In genomic region chr13:98869408-98870090, GRCh38 we compare ENCODE assay signal across 10 cellular contexts.
DNase-seq lines count a peak whose midpoint lies in the region; ATAC-seq and TF ChIP-seq lines count a peak whose summit lies in the region.
"Had no signal": no experiment of that assay in that cellular context is flagged by ENCODE, and none has a peak within 500 bp of the region (broad histone marks: within the 10 kb centered on the region; RNA-seq: fewer than 3 reads in every experiment).

No MANE protein-coding gene starts in this region.

- DNase-seq in AG04450 (ENCODE audit: low read depth, low spot score), result no peak
- DNase-seq in GM20000 (ENCODE audit: low spot score), result peak; percentile 14
- peak; percentile 56 for DNase-seq in left cardiac atrium
- no peak for DNase-seq in mucosa of gallbladder (ENCODE audit: low spot score)
- DNase-seq in activated naive CD4-positive, alpha-beta T cell treated with anti-CD3 and anti-CD28 coated beads, Interleukin-2, amount 10 ng/mL, durations not matched to agents 7 days and 5 days, result no peak
- no peak for DNase-seq in NCI-H524 treated with DMSO at 0.1 percent for 48 hours (lab: John Stamatoyannopoulos, UW)
- DNase-seq: activated CD4-positive, alpha-beta T cell treated with anti-CD3 and anti-CD28 coated beads, Interleukin-2, amount 10 ng/mL, durations not matched to agents 7 days and 5 days; NCI-H1092 treated with DMSO at 0.1 percent for 48 hours had no signal

- intact Hi-C loops in left cardiac atrium (cut with DNase I), result no loop called here

- peaks cover 10% of the 10 kb centered on the region for H3K9me3 Mint-ChIP-seq in activated naive CD4-positive, alpha-beta T cell treated with anti-CD3 and anti-CD28 coated beads, Interleukin-2, amount 10 ng/mL, durations not matched to agents 7 days and 5 days

- H3K4me3 Mint-ChIP-seq in activated naive CD4-positive, alpha-beta T cell treated with anti-CD3 and anti-CD28 coated beads, Interleukin-2, amount 10 ng/mL, durations not matched to agents 7 days and 5 days, result no peak overlapping the region
- H3K4me3 Mint-ChIP-seq: activated CD4-positive, alpha-beta T cell treated with anti-CD3 and anti-CD28 coated beads, Interleukin-2, amount 10 ng/mL, durations not matched to agents 7 days and 5 days had no signal

- CTCF ChIA-PET in AG04450 (lab: Charles Lee), result interaction anchor here (0.6 to 1.3 kb wide), 3 partner anchors 12 to 400 kb away, joined by 3 to 4 read pairs (median 3); no protein-coding TSS in a partner anchor
- CTCF ChIA-PET in activated naive CD4-positive, alpha-beta T cell treated with anti-CD3 and anti-CD28 coated beads, Interleukin-2, amount 10 ng/mL, durations not matched to agents 7 days and 5 days (lab: Charles Lee), result interaction anchor here (0.6 to 2.6 kb wide), 27 partner anchors 10 to 566 kb away, joined by 3 to 27 read pairs (median 3); no protein-coding TSS in a partner anchor

- H3K27me3 Mint-ChIP-seq in activated naive CD4-positive, alpha-beta T cell treated with anti-CD3 and anti-CD28 coated beads, Interleukin-2, amount 10 ng/mL, durations not matched to agents 7 days and 5 days, result no peaks in the 10 kb centered on the region
- H3K27me3 Mint-ChIP-seq: activated CD4-positive, alpha-beta T cell treated with anti-CD3 and anti-CD28 coated beads, Interleukin-2, amount 10 ng/mL, durations not matched to agents 7 days and 5 days had no signal

- POLR2A ChIA-PET in AG04450 (lab: Yijun Ruan, JAX), result interaction anchor here (0.6 kb wide), 1 partner anchor 504 kb away, joined by 9 read pairs; no protein-coding TSS in a partner anchor

- H3K27ac ChIP-seq in AG04450 (ENCODE audit: low read depth, low read length) (no peak overlapping the region), VCaP (no peak overlapping the region)

- H3K27ac Mint-ChIP-seq in activated naive CD4-positive, alpha-beta T cell treated with anti-CD3 and anti-CD28 coated beads, Interleukin-2, amount 10 ng/mL, durations not matched to agents 7 days and 5 days, result no peak overlapping the region
- H3K27ac Mint-ChIP-seq: activated CD4-positive, alpha-beta T cell treated with anti-CD3 and anti-CD28 coated beads, Interleukin-2, amount 10 ng/mL, durations not matched to agents 7 days and 5 days had no signal

- H3K4me3 ChIP-seq in AG04450 (ENCODE audit: low read depth, low read length), result no peak overlapping the region

- ATAC-seq in left cardiac atrium, result peak; percentile 30 to 58
- no peak for ATAC-seq in GM18868 (IDR thresholded peaks at IDR 0.05; ENCODE audit: unreplicated experiment)

- no peaks in the 10 kb centered on the region for H3K27me3 ChIP-seq in AG04450 (ENCODE audit: control insufficient read depth, insufficient read depth, low read length)

- TF ChIP-seq CTCF in AG04450 (IDR thresholded peaks at IDR 0.05; ENCODE audit: low read depth, low read length) (0 out of 2 replicates have a peak, but pooled peaks have one; percentile 25), GM20000 (IDR thresholded peaks at IDR 0.05; ENCODE audit: extremely low read depth, missing control alignments) (peak; percentile 20), VCaP (conservative IDR thresholded peaks at IDR 0.05) (peak; percentile 42)

- peaks cover 4% of the 10 kb centered on the region; the same call in 1 of the 2 replicates for H3K9me3 ChIP-seq in AG04450 (ENCODE audit: control insufficient read depth, insufficient read depth, low read length)

- peaks cover 26% of the 10 kb centered on the region for H3K4me1 Mint-ChIP-seq in activated naive CD4-positive, alpha-beta T cell treated with anti-CD3 and anti-CD28 coated beads, Interleukin-2, amount 10 ng/mL, durations not matched to agents 7 days and 5 days

- peaks cover 80% of the 10 kb centered on the region for H3K36me3 Mint-ChIP-seq in activated naive CD4-positive, alpha-beta T cell treated with anti-CD3 and anti-CD28 coated beads, Interleukin-2, amount 10 ng/mL, durations not matched to agents 7 days and 5 days

Comparison
In these comparisons a context has a peak if more than half of its experiments do, and no peak if none do; other contexts are left out.
1. DNase-seq: peak in GM20000 (single experiment) and left cardiac atrium (single experiment); none in AG04450 (single experiment), mucosa of gallbladder (single experiment), activated naive CD4-positive, alpha-beta T cell treated with anti-CD3 and anti-CD28 coated beads, Interleukin-2, amount 10 ng/mL, durations not matched to agents 7 days and 5 days (single experiment) and NCI-H524 treated with DMSO at 0.1 percent for 48 hours (single experiment).
2. Peak in every context shown above with its lines, with median percentiles within 50 percentile points of each other: CTCF ChIP-seq.